ENCODE assay signal across 8 cellular contexts in genomic region chr15:62895905-62896316, GRCh38.
A peak's percentile ranks its signal among the peaks of the same experiment; 100 is the strongest.
DNase-seq lines count a peak whose midpoint lies in the region; ATAC-seq and TF ChIP-seq lines count a peak whose summit lies in the region.

No MANE protein-coding gene starts in this region.

- H3K36me3 ChIP-seq in right atrium auricular region, result no peaks in the 10 kb centered on the region
- no peaks in the 10 kb centered on the region for H3K36me3 ChIP-seq in mesenchymal stem cell (ENCODE audit: control insufficient read depth in 1 of 2, insufficient read depth in 2 of 2, low read depth in 1 of 2, low read length in 2 of 2)
- no peaks in the 10 kb centered on the region for H3K36me3 ChIP-seq in aorta (ENCODE audit: control insufficient read depth in 1 of 2, insufficient read depth in 2 of 2, low read length in 1 of 2)
- no peaks in the 10 kb centered on the region for H3K36me3 ChIP-seq in testis (ENCODE audit: low read depth, missing control alignments)

- peak overlapping the region; percentile 99 for H3K18ac ChIP-seq in mesenchymal stem cell (ENCODE audit: low read depth in 1 of 2, low read length in 2 of 2)

- H3K14ac ChIP-seq in mesenchymal stem cell (ENCODE audit: low read length in 2 of 2), result no peak overlapping the region

- H3K4ac ChIP-seq in mesenchymal stem cell (ENCODE audit: low read depth in 1 of 2, low read length in 2 of 2), result peak overlapping the region; percentile 89 to 100

- TF ChIP-seq POLR2A in testis (IDR thresholded peaks at IDR 0.05), result no peak

- H2BK5ac ChIP-seq in mesenchymal stem cell (ENCODE audit: low read depth, low read length, poor library complexity, severe bottlenecking), result peak overlapping the region; percentile 100

- intact Hi-C loops in left ventricle myocardium superior (cut with micrococcal nuclease) (no loop called here), aorta (cut with DNase I) (loop anchor here (2.0 to 5.0 kb wide), 3 partner anchors 33 to 146 kb away; partner anchors contain the start of gene TPM1 (in 1 of the 2)), testis (cut with DNase I; ENCODE audit: low total_unique reads) (no loop called here)

- no peak for ATAC-seq in left ventricle myocardium superior
- no peak for ATAC-seq in aorta (ENCODE audit: low FRiP score)
- ATAC-seq in left lobe of liver, result no peak

- no peak overlapping the region for H3K4me2 ChIP-seq in mesenchymal stem cell (ENCODE audit: low read length, poor library complexity, severe bottlenecking)

- DNase-seq in right atrium auricular region (ENCODE audit: low spot score) (no peak), left ventricle myocardium superior (no peak), choroid plexus epithelial cell (ENCODE audit: low read depth) (peak; percentile 87), mesenchymal stem cell (peak; percentile 95), aorta (no peak), left lobe of liver (ENCODE audit: low spot score) (no peak), RPMI8226 (no peak), testis (no peak)

- H2AFZ ChIP-seq in mesenchymal stem cell (ENCODE audit: low read depth, low read length), result peak overlapping the region; percentile 46

- TF ChIP-seq CTCF in right atrium auricular region (IDR thresholded peaks at IDR 0.05), result no peak
- TF ChIP-seq CTCF in choroid plexus epithelial cell (conservative IDR thresholded peaks at IDR 0.05; ENCODE audit: low read depth, low read length), result no peak
- no peak for TF ChIP-seq CTCF in testis (IDR thresholded peaks at IDR 0.05)

- H3K27ac ChIP-seq in right atrium auricular region (peak overlapping the region; percentile 78 to 88), mesenchymal stem cell (ENCODE audit: low read length, poor library complexity, severe bottlenecking) (peak overlapping the region; percentile 99), aorta (ENCODE audit: low read depth in 1 of 2, low read length in 2 of 2) (peak overlapping the region; percentile 28 to 73), testis (no peak overlapping the region)

- peak overlapping the region; percentile 76 for H3K9ac ChIP-seq in mesenchymal stem cell (ENCODE audit: low read length)

- H3K9me3 ChIP-seq in right atrium auricular region (no peaks in the 10 kb centered on the region), mesenchymal stem cell (ENCODE audit: control insufficient read depth, low read length) (no peaks in the 10 kb centered on the region), aorta (ENCODE audit: control insufficient read depth, low read length) (no peaks in the 10 kb centered on the region), testis (no peaks in the 10 kb centered on the region)

- WGBS in mesenchymal stem cell, result 0% methylated on average over 1 of the region's 1 CpG
- WGBS in aorta, 2 donors, result 41 to 45% methylated on average over 1 of the region's 1 CpG
- 54 to 100% methylated on average over 1 of the region's 1 CpG for WGBS in testis, 2 donors

- H2BK15ac ChIP-seq in mesenchymal stem cell (ENCODE audit: low read depth, poor library complexity, severe bottlenecking), result peak overlapping the region; percentile 94

- H3K23ac ChIP-seq in mesenchymal stem cell (ENCODE audit: low read length in 2 of 2), result no peak overlapping the region

- H2AK5ac ChIP-seq in mesenchymal stem cell (ENCODE audit: low read length, severe bottlenecking), result peak overlapping the region; percentile 98

- peak overlapping the region; percentile 99 for H4K91ac ChIP-seq in mesenchymal stem cell (ENCODE audit: low read length)

- H4K8ac ChIP-seq in mesenchymal stem cell (ENCODE audit: low read length), result peak overlapping the region; percentile 99

- H2BK12ac ChIP-seq in mesenchymal stem cell (ENCODE audit: low read length in 2 of 2), result peak overlapping the region; percentile 99

- peaks cover 2% of the 10 kb centered on the region for H3K79me1 ChIP-seq in mesenchymal stem cell (replicated peaks; ENCODE audit: low read length, poor library complexity, severe bottlenecking)

- no peaks in the 10 kb centered on the region for H3K27me3 ChIP-seq in right atrium auricular region
- H3K27me3 ChIP-seq in mesenchymal stem cell (ENCODE audit: control insufficient read depth in 1 of 2, insufficient read depth in 1 of 2, low read length in 2 of 2), result no peaks in the 10 kb centered on the region
- no peaks in the 10 kb centered on the region for H3K27me3 ChIP-seq in aorta (ENCODE audit: control insufficient read depth in 1 of 2, insufficient read depth in 2 of 2, low read length in 1 of 2)
- H3K27me3 ChIP-seq in testis, result no peaks in the 10 kb centered on the region

- H3K4me1 ChIP-seq in right atrium auricular region (peaks cover 0 to 53% of the 10 kb centered on the region in 2 donors), mesenchymal stem cell (ENCODE audit: control insufficient read depth, insufficient read depth, low read depth, low read length) (peaks cover 19% of the 10 kb centered on the region), aorta (ENCODE audit: control insufficient read depth in 1 of 2, insufficient read depth in 2 of 2, low read length in 2 of 2) (peaks cover 2 to 3% of the 10 kb centered on the region in 2 donors), testis (no peaks in the 10 kb centered on the region)

- no peak overlapping the region for H3K4me3 ChIP-seq in right atrium auricular region
- no peak overlapping the region for H3K4me3 ChIP-seq in choroid plexus epithelial cell (ENCODE audit: low read depth, low read length)
- no peak overlapping the region for H3K4me3 ChIP-seq in mesenchymal stem cell (ENCODE audit: insufficient read depth in 1 of 2, low read depth in 1 of 2, low read length in 2 of 2)
- no peak overlapping the region for H3K4me3 ChIP-seq in aorta (ENCODE audit: low read length in 2 of 2)
- no peak overlapping the region for H3K4me3 ChIP-seq in testis

- H2BK120ac ChIP-seq in mesenchymal stem cell (ENCODE audit: low read depth, low read length), result peak overlapping the region; percentile 91

Comparison
In these comparisons a context has a peak if more than half of its experiments do, and no peak if none do; other contexts are left out.
1. DNase-seq: peak in choroid plexus epithelial cell (single experiment) and mesenchymal stem cell (single experiment); none in right atrium auricular region (single experiment), left ventricle myocardium superior (single experiment), aorta (0 of 2), left lobe of liver (single experiment), RPMI8226 (single experiment) and testis (single experiment).
2. H3K27ac ChIP-seq: peak in right atrium auricular region (2 of 2), mesenchymal stem cell (single experiment) and aorta (2 of 2); none in testis (0 of 2).
3. intact Hi-C loops: an anchor here in aorta (2.0 to 5.0 kb wide); none called in left ventricle myocardium superior and testis.